21 cellular contexts compared by ENCODE assay signal in genomic region chr4:123312951-123313592, GRCh38.
A peak's percentile ranks its signal among the peaks of the same experiment; 100 is the strongest.
DNase-seq lines count a peak whose midpoint lies in the region; ATAC-seq and TF ChIP-seq lines count a peak whose summit lies in the region.
"Had no signal": no experiment of that assay in that cellular context is flagged by ENCODE, and none has a peak within 500 bp of the region (broad histone marks: within the 10 kb centered on the region; RNA-seq: fewer than 3 reads in every experiment).

No MANE protein-coding gene starts in this region.

- H3K9me3 ChIP-seq in SK-N-SH (no peaks in the 10 kb centered on the region), endodermal cell (ENCODE audit: control insufficient read depth, low read length) (peaks cover 5% of the 10 kb centered on the region), gastrocnemius medialis (no peaks in the 10 kb centered on the region)
- H3K9me3 ChIP-seq: MG63 had no signal

- no peaks in the 10 kb centered on the region for H3K4me1 ChIP-seq in SK-N-SH (ENCODE audit: control insufficient read depth in 1 of 2, insufficient read depth in 2 of 2, low read depth in 1 of 2, low read length in 1 of 2)
- no peaks in the 10 kb centered on the region for H3K4me1 ChIP-seq in endodermal cell (ENCODE audit: control insufficient read depth, insufficient read depth, low read length)
- H3K4me1 ChIP-seq in gastrocnemius medialis = no peaks in the 10 kb centered on the region

- H3K9ac ChIP-seq in SK-N-SH (no peak overlapping the region), endodermal cell (ENCODE audit: extremely low read depth, low read length, poor library complexity, severe bottlenecking) (no peak overlapping the region)
- H3K9ac ChIP-seq: GM23248 had no signal

- H3K9me2 ChIP-seq in SK-N-SH = no peaks in the 10 kb centered on the region

- no peak for TF ChIP-seq EP300 in SK-N-SH (IDR thresholded peaks at IDR 0.05; ENCODE audit: borderline replicate concordance in 1 of 2, low read depth in 1 of 2, low read length in 1 of 2)

- 95% methylated on average over 10 of the region's 10 CpGs for WGBS in SK-N-SH (ENCODE audit: low lambda C conversion rate)
- WGBS in endodermal cell (ENCODE audit: insufficient coverage in 1 of 2, insufficient read length in 1 of 2), 2 experiments = 80 to 90% methylated on average over 4 to 10 of the region's 10 CpGs

- H3K4me1 Mint-ChIP-seq in endodermal cell = peaks cover 7% of the 10 kb centered on the region
- H3K4me1 Mint-ChIP-seq in mesothelial cell of epicardium = peaks cover 10% of the 10 kb centered on the region
- peaks cover 11% of the 10 kb centered on the region for H3K4me1 Mint-ChIP-seq in progenitor cell of endocrine pancreas (ENCODE audit: low read depth)
- H3K4me1 Mint-ChIP-seq in CD14-positive monocyte = no peaks in the 10 kb centered on the region

- H3K9me3 Mint-ChIP-seq in endodermal cell (peaks cover 5% of the 10 kb centered on the region), mesothelial cell of epicardium (peaks cover 7% of the 10 kb centered on the region), progenitor cell of endocrine pancreas (ENCODE audit: low read depth) (peaks cover 3% of the 10 kb centered on the region), CD14-positive monocyte (peaks cover 0 to 17% (median 2%) of the 10 kb centered on the region in 7 donors)

- H3K27ac ChIP-seq in SK-N-SH (ENCODE audit: low read depth in 2 of 2, low read length in 1 of 2) (no peak overlapping the region), endodermal cell (ENCODE audit: low read depth, low read length) (peak overlapping the region; percentile 49), gastrocnemius medialis (no peak overlapping the region)
- H3K27ac ChIP-seq: 22Rv1, C4-2B, GM23248 had no signal

- no peaks in the 10 kb centered on the region for H3F3A ChIP-seq in SK-N-SH (replicated peaks; ENCODE audit: insufficient read depth)

- H3K27me3 Mint-ChIP-seq in endodermal cell (ENCODE audit: insufficient read depth) = no peaks in the 10 kb centered on the region
- no peaks in the 10 kb centered on the region for H3K27me3 Mint-ChIP-seq in mesothelial cell of epicardium (ENCODE audit: low read depth)
- H3K27me3 Mint-ChIP-seq in progenitor cell of endocrine pancreas = no peaks in the 10 kb centered on the region
- peaks cover 0 to 2% (median 0%) of the 10 kb centered on the region in 3 donors for H3K27me3 Mint-ChIP-seq in CD14-positive monocyte (ENCODE audit: low read depth in 3 of 3)
- H3K27me3 Mint-ChIP-seq: IgD-negative memory B cell had no signal

- no peak for TF ChIP-seq RAD21 in SK-N-SH (IDR thresholded peaks at IDR 0.05; ENCODE audit: low read length)

- H3K27me3 ChIP-seq in SK-N-SH (ENCODE audit: insufficient read depth) = no peaks in the 10 kb centered on the region
- no peaks in the 10 kb centered on the region for H3K27me3 ChIP-seq in endodermal cell (ENCODE audit: control insufficient read depth, insufficient read depth, low read length, poor library complexity, severe bottlenecking)
- H3K27me3 ChIP-seq in gastrocnemius medialis = no peaks in the 10 kb centered on the region
- H3K27me3 ChIP-seq: MG63 had no signal

- DNase-seq in SK-N-SH (no peak), endodermal cell (peak; percentile 41), mesothelial cell of epicardium (ENCODE audit: low spot score in 2 of 2, unreplicated experiment in 2 of 2) (no peak), progenitor cell of endocrine pancreas (ENCODE audit: low spot score, unreplicated experiment) (no peak), CD14-positive monocyte (ENCODE audit: low spot score) (no peak), gastrocnemius medialis (no peak)
- DNase-seq: AML-193, GM23248, Kasumi-1, MG63, NCI-H1092, NCI-H1436 treated with DMSO at 0.1 percent for 48 hours, NCI-H2081 treated with DMSO at 0.1 percent for 48 hours, NCI-H446 treated with DMSO at 0.1 percent for 48 hours, NCI-H748 treated with DMSO at 0.1 percent for 48 hours had no signal

- H3K4me3 ChIP-seq in SK-N-SH (ENCODE audit: low read depth in 2 of 2, low read length in 1 of 2) (no peak overlapping the region), endodermal cell (ENCODE audit: low read length) (no peak overlapping the region), gastrocnemius medialis (no peak overlapping the region)
- H3K4me3 ChIP-seq: GM23248, MG63 had no signal

- H3K4me3 Mint-ChIP-seq in endodermal cell (no peak overlapping the region), mesothelial cell of epicardium (no peak overlapping the region), progenitor cell of endocrine pancreas (ENCODE audit: low read depth) (peak overlapping the region; percentile 0), CD14-positive monocyte (no peak overlapping the region)
- H3K4me3 Mint-ChIP-seq: IgD-negative memory B cell had no signal

- H4K20me1 ChIP-seq in SK-N-SH (ENCODE audit: insufficient read depth) = no peaks in the 10 kb centered on the region

- CTCF ChIA-PET in SK-N-SH (lab: Yijun Ruan, JAX) = no interaction called here

- POLR2A ChIA-PET in SK-N-SH (lab: Yijun Ruan, JAX) = no interaction called here

- H3K36me3 ChIP-seq in SK-N-SH (replicated peaks in 1 of 2; ENCODE audit: control insufficient read depth in 1 of 2, insufficient read depth in 2 of 2, low read length in 1 of 2) = peaks cover 0 to 15% of the 10 kb centered on the region in 2 experiments
- H3K36me3 ChIP-seq in endodermal cell (ENCODE audit: control insufficient read depth, insufficient read depth, low read length) = no peaks in the 10 kb centered on the region
- H3K36me3 ChIP-seq in gastrocnemius medialis = no peaks in the 10 kb centered on the region

- no peak overlapping the region for H3K27ac Mint-ChIP-seq in endodermal cell
- peak overlapping the region; percentile 32 for H3K27ac Mint-ChIP-seq in mesothelial cell of epicardium
- peak overlapping the region; percentile 2 for H3K27ac Mint-ChIP-seq in progenitor cell of endocrine pancreas
- no peak overlapping the region for H3K27ac Mint-ChIP-seq in CD14-positive monocyte
- H3K27ac Mint-ChIP-seq: IgD-negative memory B cell had no signal

- TF ChIP-seq CTCF in SK-N-SH (IDR thresholded peaks at IDR 0.05) (no peak), endodermal cell (conservative IDR thresholded peaks at IDR 0.05) (no peak), mesothelial cell of epicardium (IDR thresholded peaks at IDR 0.05; ENCODE audit: unreplicated experiment) (no peak), progenitor cell of endocrine pancreas (IDR thresholded peaks at IDR 0.05; ENCODE audit: unreplicated experiment) (no peak), CD14-positive monocyte (IDR thresholded peaks at IDR 0.05) (no peak), gastrocnemius medialis (IDR thresholded peaks at IDR 0.05 in 4 of 5, conservative IDR thresholded peaks at IDR 0.05 in 1 of 5) (no peak)

- no peak for TF ChIP-seq POLR2A in gastrocnemius medialis (IDR thresholded peaks at IDR 0.05)

- no peak overlapping the region for H3K4me2 ChIP-seq in SK-N-SH

- ATAC-seq in SK-N-SH treated with all-trans-retinoic acid at 6 μM for 48 hours (no peak), GM18867 (IDR thresholded peaks at IDR 0.05; ENCODE audit: unreplicated experiment) (no peak), gastrocnemius medialis (no peak)
- ATAC-seq: Right ventricle myocardium inferior had no signal

- in situ Hi-C loops in gastrocnemius medialis (cut with MboI; ENCODE audit: low sequenced_read_pairs in 4 of 4) = no loop called here

- no peak overlapping the region for H2AFZ ChIP-seq in SK-N-SH (ENCODE audit: low read depth)
- H2AFZ ChIP-seq: GM23248 had no signal

- H3K36me3 Mint-ChIP-seq in endodermal cell (ENCODE audit: low read depth) (peaks cover 24% of the 10 kb centered on the region), mesothelial cell of epicardium (peaks cover 10% of the 10 kb centered on the region), progenitor cell of endocrine pancreas (ENCODE audit: insufficient read depth) (peaks cover 10% of the 10 kb centered on the region), CD14-positive monocyte (peaks cover 11 to 21% of the 10 kb centered on the region in 2 donors)

- no peaks in the 10 kb centered on the region for H3K79me2 ChIP-seq in SK-N-SH (ENCODE audit: insufficient read depth)

- intact Hi-C loops in CD14-positive monocyte (cut with micrococcal nuclease) (no loop called here), gastrocnemius medialis (cut with DNase I; ENCODE audit: low total_unique reads) (no loop called here)

TF ChIP-seq in SK-N-SH, 30 proteins besides CTCF, POLR2A, EP300 and RAD21:
- TF ChIP-seq TAF1 (IDR thresholded peaks at IDR 0.05; ENCODE audit: borderline replicate concordance, low read depth, low read length) = no peak
- TF ChIP-seq SIN3A (IDR thresholded peaks at IDR 0.05; ENCODE audit: borderline replicate concordance, low read depth, low read length) = no peak
- TF ChIP-seq MAX (IDR thresholded peaks at IDR 0.05; ENCODE audit: low read depth) = no peak
- TF ChIP-seq EZH2phosphoT487 (IDR thresholded peaks at IDR 0.05; ENCODE audit: borderline replicate concordance, low read depth) = no peak
- no peak for TF ChIP-seq POLR2AphosphoS5 (IDR thresholded peaks at IDR 0.05; ENCODE audit: low read depth, low read length)
- TF ChIP-seq, protein P1, sequence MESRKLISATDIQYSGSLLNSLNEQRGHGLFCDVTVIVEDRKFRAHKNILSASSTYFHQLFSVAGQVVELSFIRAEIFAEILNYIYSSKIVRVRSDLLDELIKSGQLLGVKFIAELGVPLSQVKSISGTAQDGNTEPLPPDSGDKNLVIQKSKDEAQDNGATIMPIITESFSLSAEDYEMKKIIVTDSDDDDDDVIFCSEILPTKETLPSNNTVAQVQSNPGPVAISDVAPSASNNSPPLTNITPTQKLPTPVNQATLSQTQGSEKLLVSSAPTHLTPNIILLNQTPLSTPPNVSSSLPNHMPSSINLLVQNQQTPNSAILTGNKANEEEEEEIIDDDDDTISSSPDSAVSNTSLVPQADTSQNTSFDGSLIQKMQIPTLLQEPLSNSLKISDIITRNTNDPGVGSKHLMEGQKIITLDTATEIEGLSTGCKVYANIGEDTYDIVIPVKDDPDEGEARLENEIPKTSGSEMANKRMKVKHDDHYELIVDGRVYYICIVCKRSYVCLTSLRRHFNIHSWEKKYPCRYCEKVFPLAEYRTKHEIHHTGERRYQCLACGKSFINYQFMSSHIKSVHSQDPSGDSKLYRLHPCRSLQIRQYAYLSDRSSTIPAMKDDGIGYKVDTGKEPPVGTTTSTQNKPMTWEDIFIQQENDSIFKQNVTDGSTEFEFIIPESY (IDR thresholded peaks at IDR 0.05; ENCODE audit: borderline replicate concordance, low read depth) = no peak

Comparison
In these comparisons a context has a peak if more than half of its experiments do, and no peak if none do; other contexts are left out.
1. H3K27ac Mint-ChIP-seq: peak in mesothelial cell of epicardium (single experiment) and progenitor cell of endocrine pancreas (single experiment); none in endodermal cell (single experiment) and CD14-positive monocyte (0 of 7).